Comparison of ENCODE assay signal across 24 cellular contexts in the genomic region with DNA sequence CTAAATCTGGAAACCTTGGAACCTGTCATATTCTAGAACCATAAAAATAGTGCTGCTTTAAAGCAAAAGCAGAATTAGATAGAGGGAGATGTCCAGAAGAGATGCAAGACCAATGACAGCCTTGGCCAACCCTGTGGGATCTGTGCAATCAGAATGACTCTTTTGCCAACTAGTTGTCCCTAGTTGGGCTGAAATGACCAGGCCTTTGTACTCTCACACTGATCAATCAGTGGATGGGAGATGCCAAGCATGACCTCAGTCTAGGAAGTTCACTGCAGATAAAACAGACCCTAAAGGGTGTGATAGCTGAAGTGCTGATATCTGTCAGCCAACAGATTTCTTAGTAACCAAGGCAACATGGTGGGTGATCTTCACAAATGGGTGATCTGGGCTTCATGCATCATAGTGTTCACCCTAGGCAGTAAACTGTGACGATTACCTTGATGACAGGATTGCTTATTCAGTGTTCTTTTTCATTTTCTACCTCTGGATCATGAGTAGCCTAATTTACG. TPM values are rescaled to one million over a fixed set of nuclear protein-coding genes. Genes with fewer than 3 reads are reported as not detected.
DNase-seq lines count a peak whose midpoint lies in the region; ATAC-seq and TF ChIP-seq lines count a peak whose summit lies in the region.
"Had no signal": no experiment of that assay in that cellular context is flagged by ENCODE, and none has a peak within 500 bp of the region (broad histone marks: within the 10 kb centered on the region; RNA-seq: fewer than 3 reads in every experiment).

No MANE protein-coding gene starts in this region.

- CTCF ChIA-PET in activated CD4-positive, alpha-beta memory T cell treated with anti-CD3 and anti-CD28 coated beads, Interleukin-2, amount 10 ng/mL, durations not matched to agents 7 days and 5 days (lab: Charles Lee): no interaction called here

- no peak overlapping the region for H3K4me2 ChIP-seq in neural cell (ENCODE audit: low read length)
- H3K4me2 ChIP-seq: A549; BLaER1 treated with 17β-estradiol and CSF1 and Interleukin-3, amounts not matched to agents 10 nM and 100 nM; PC-9 had no signal

- H3F3A ChIP-seq in neural cell (ENCODE audit: insufficient read depth, low read length, poor library complexity, severe bottlenecking): no peaks in the 10 kb centered on the region

- H3K27ac Mint-ChIP-seq in activated CD4-positive, alpha-beta memory T cell treated with anti-CD3 and anti-CD28 coated beads, Interleukin-2, amount 10 ng/mL, durations not matched to agents 7 days and 5 days: no peak overlapping the region
- H3K27ac Mint-ChIP-seq: CD4-positive, alpha-beta T cell had no signal

- peak; percentile 22 for TF ChIP-seq EP300 in neural cell (conservative IDR thresholded peaks at IDR 0.05; ENCODE audit: poor library complexity, severe bottlenecking)

- no peaks in the 10 kb centered on the region for H3K9me2 ChIP-seq in neural cell (ENCODE audit: insufficient read depth, low read length)

- H3K27me3 Mint-ChIP-seq in activated CD4-positive, alpha-beta memory T cell treated with anti-CD3 and anti-CD28 coated beads, Interleukin-2, amount 10 ng/mL, durations not matched to agents 7 days and 5 days: no peaks in the 10 kb centered on the region
- H3K27me3 Mint-ChIP-seq: CD4-positive, alpha-beta T cell had no signal

- POLR2A ChIA-PET in activated CD4-positive, alpha-beta memory T cell treated with anti-CD3 and anti-CD28 coated beads, Interleukin-2, amount 10 ng/mL, durations not matched to agents 7 days and 5 days (lab: Charles Lee): no interaction called here

- H3K36me3 ChIP-seq in neural cell (ENCODE audit: insufficient read depth, low read length): no peaks in the 10 kb centered on the region
- H3K36me3 ChIP-seq: BLaER1 treated with 17β-estradiol and CSF1 and Interleukin-3, amounts not matched to agents 10 nM and 100 nM; MG63; SJSA1 had no signal

- H3K9me3 Mint-ChIP-seq in activated CD4-positive, alpha-beta memory T cell treated with anti-CD3 and anti-CD28 coated beads, Interleukin-2, amount 10 ng/mL, durations not matched to agents 7 days and 5 days: no peaks in the 10 kb centered on the region
- H3K9me3 Mint-ChIP-seq: CD4-positive, alpha-beta T cell had no signal

- no peak overlapping the region for H2AFZ ChIP-seq in neural cell (ENCODE audit: low read depth, low read length)
- H2AFZ ChIP-seq: PC-9 had no signal

- TF ChIP-seq CTCF in neural cell (IDR thresholded peaks at IDR 0.05; ENCODE audit: poor library complexity, severe bottlenecking): no peak

- peak; percentile 52 for DNase-seq in islet precursor cell
- no peak for DNase-seq in NCI-H2196 treated with DMSO at 0.1 percent for 48 hours (lab: John Stamatoyannopoulos, UW; ENCODE audit: unreplicated experiment)
- DNase-seq in activated CD4-positive, alpha-beta memory T cell treated with anti-CD3 and anti-CD28 coated beads, Interleukin-2, amount 10 ng/mL, durations not matched to agents 7 days and 5 days: no peak
- DNase-seq in midbrain (lab: John Stamatoyannopoulos, UW): no peak
- DNase-seq: AML-193; CD4-positive, alpha-beta T cell; COR-L47; DMS53; KG1; MG63; NCI-H1105 treated with DMSO at 0.1 percent for 48 hours; NCI-H146; NCI-H1930; NCI-H2107; NCI-H446 treated with DMSO at 0.1 percent for 48 hours; NCI-H526 treated with DMSO at 0.1 percent for 48 hours; PC-9 had no signal

- H3K27me3 ChIP-seq in neural cell (ENCODE audit: insufficient read depth, low read depth, low read length): no peaks in the 10 kb centered on the region
- H3K27me3 ChIP-seq: BLaER1 treated with 17β-estradiol and CSF1 and Interleukin-3, amounts not matched to agents 10 nM and 100 nM; MG63; SJSA1 had no signal

- no peaks in the 10 kb centered on the region for H3K9me3 ChIP-seq in neural cell (ENCODE audit: low read length)
- H3K9me3 ChIP-seq: A549; BLaER1 treated with 17β-estradiol and CSF1 and Interleukin-3, amounts not matched to agents 10 nM and 100 nM; MG63; SJSA1 had no signal

- H3K27ac ChIP-seq in neural cell (ENCODE audit: low read length): no peak overlapping the region
- H3K27ac ChIP-seq: A549; BLaER1 treated with 17β-estradiol and CSF1 and Interleukin-3, amounts not matched to agents 10 nM and 100 nM; PC-9; SJSA1 had no signal

- no peaks in the 10 kb centered on the region for H3K4me1 Mint-ChIP-seq in activated CD4-positive, alpha-beta memory T cell treated with anti-CD3 and anti-CD28 coated beads, Interleukin-2, amount 10 ng/mL, durations not matched to agents 7 days and 5 days

- ATAC-seq in GM18867 (IDR thresholded peaks at IDR 0.05; ENCODE audit: unreplicated experiment): peak; percentile 40
- peak; percentile 68 for ATAC-seq in HG03175 (IDR thresholded peaks at IDR 0.05; ENCODE audit: unreplicated experiment)
- ATAC-seq: A549, Right ventricle myocardium inferior had no signal

- peaks cover 3% of the 10 kb centered on the region for H3K36me3 Mint-ChIP-seq in activated CD4-positive, alpha-beta memory T cell treated with anti-CD3 and anti-CD28 coated beads, Interleukin-2, amount 10 ng/mL, durations not matched to agents 7 days and 5 days (ENCODE audit: low read depth)

- peak overlapping the region; percentile 25 for H3K4me3 ChIP-seq in neural cell (ENCODE audit: low read length)
- H3K4me3 ChIP-seq: A549; BLaER1 treated with 17β-estradiol and CSF1 and Interleukin-3, amounts not matched to agents 10 nM and 100 nM; MG63; PC-9; SJSA1 had no signal

- no peak overlapping the region for H3K9ac ChIP-seq in neural cell (ENCODE audit: low read length)
- H3K9ac ChIP-seq: BLaER1 treated with 17β-estradiol and CSF1 and Interleukin-3, amounts not matched to agents 10 nM and 100 nM had no signal

- no peaks in the 10 kb centered on the region for H3K79me2 ChIP-seq in neural cell (replicated peaks; ENCODE audit: insufficient read depth, low read length)

- no peak for TF ChIP-seq RAD21 in neural cell (conservative IDR thresholded peaks at IDR 0.05)

- no peak overlapping the region for H3K4me3 Mint-ChIP-seq in activated CD4-positive, alpha-beta memory T cell treated with anti-CD3 and anti-CD28 coated beads, Interleukin-2, amount 10 ng/mL, durations not matched to agents 7 days and 5 days
- H3K4me3 Mint-ChIP-seq: CD4-positive, alpha-beta T cell had no signal

- no peaks in the 10 kb centered on the region for H4K20me1 ChIP-seq in neural cell (ENCODE audit: insufficient read depth)
- H4K20me1 ChIP-seq: BLaER1 treated with 17β-estradiol and CSF1 and Interleukin-3, amounts not matched to agents 10 nM and 100 nM had no signal

TF ChIP-seq in neural cell, 6 proteins besides CTCF, POLR2A, EP300 and RAD21:
- no peak for TF ChIP-seq MXI1 (conservative IDR thresholded peaks at IDR 0.05; ENCODE audit: poor library complexity, severe bottlenecking)
- TF ChIP-seq, protein P1, sequence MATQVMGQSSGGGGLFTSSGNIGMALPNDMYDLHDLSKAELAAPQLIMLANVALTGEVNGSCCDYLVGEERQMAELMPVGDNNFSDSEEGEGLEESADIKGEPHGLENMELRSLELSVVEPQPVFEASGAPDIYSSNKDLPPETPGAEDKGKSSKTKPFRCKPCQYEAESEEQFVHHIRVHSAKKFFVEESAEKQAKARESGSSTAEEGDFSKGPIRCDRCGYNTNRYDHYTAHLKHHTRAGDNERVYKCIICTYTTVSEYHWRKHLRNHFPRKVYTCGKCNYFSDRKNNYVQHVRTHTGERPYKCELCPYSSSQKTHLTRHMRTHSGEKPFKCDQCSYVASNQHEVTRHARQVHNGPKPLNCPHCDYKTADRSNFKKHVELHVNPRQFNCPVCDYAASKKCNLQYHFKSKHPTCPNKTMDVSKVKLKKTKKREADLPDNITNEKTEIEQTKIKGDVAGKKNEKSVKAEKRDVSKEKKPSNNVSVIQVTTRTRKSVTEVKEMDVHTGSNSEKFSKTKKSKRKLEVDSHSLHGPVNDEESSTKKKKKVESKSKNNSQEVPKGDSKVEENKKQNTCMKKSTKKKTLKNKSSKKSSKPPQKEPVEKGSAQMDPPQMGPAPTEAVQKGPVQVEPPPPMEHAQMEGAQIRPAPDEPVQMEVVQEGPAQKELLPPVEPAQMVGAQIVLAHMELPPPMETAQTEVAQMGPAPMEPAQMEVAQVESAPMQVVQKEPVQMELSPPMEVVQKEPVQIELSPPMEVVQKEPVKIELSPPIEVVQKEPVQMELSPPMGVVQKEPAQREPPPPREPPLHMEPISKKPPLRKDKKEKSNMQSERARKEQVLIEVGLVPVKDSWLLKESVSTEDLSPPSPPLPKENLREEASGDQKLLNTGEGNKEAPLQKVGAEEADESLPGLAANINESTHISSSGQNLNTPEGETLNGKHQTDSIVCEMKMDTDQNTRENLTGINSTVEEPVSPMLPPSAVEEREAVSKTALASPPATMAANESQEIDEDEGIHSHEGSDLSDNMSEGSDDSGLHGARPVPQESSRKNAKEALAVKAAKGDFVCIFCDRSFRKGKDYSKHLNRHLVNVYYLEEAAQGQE (IDR thresholded peaks at IDR 0.05; ENCODE audit: borderline replicate concordance): no peak
- TF ChIP-seq POLR2AphosphoS5 (IDR thresholded peaks at IDR 0.05): no peak
- TF ChIP-seq TAF1 (IDR thresholded peaks at IDR 0.05; ENCODE audit: low read depth): no peak
- no peak for TF ChIP-seq EZH2 (IDR thresholded peaks at IDR 0.05; ENCODE audit: borderline replicate concordance, insufficient read depth, low read length, poor library complexity, severe bottlenecking)
- no peak for TF ChIP-seq SMC3 (conservative IDR thresholded peaks at IDR 0.05; ENCODE audit: poor library complexity)

RNA-seq across cellular contexts. Expression of a gene that starts 52.1 kb away (rescaled TPM):
- 16.1 and 16.4 TPM in 2 replicates for polyA plus RNA-seq in neural cell
- 17.8 and 27.1 TPM in 2 replicates for polyA minus RNA-seq in neural cell
- total RNA-seq in activated CD4-positive, alpha-beta memory T cell treated with anti-CD3 and anti-CD28 coated beads, Interleukin-2, amount 10 ng/mL, durations not matched to agents 7 days and 5 days: 10 to 100 TPM; 13.5 to 16.5 TPM
